In the genomic region with DNA sequence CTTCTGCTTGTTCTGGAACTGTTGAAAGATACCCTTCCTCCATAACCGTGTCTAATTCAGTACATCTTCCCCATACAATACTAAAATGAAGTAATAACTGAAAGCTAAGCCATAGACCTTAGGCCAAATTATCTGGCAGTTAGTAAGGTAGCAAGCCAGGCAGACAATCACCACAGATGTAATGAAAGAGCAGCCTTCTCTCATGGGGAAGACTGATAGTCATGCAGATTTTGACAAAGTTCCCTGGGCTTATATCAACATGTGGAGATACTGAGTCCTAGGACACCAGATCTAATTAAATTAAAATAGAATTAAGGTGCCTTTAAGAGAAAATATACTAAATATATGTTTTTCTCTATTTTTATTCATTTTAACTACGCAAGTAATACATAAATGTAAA, we compare ENCODE assay signal across 7 cellular contexts.
"Had no signal": no experiment of that assay in that cellular context is flagged by ENCODE, and none has a peak within 500 bp of the region (broad histone marks: within the 10 kb centered on the region; RNA-seq: fewer than 3 reads in every experiment).

No MANE protein-coding gene starts in this region.

- H3K4me3 ChIP-seq: GM23248, K562 had no signal

- H3K9ac ChIP-seq: GM23248 had no signal

- ATAC-seq: K562 had no signal

- DNase-seq: GM23248, H9, HCEC 1CT, IMR-90 had no signal

- FAIRE-seq: H1, HTR-8/SVneo, K562 had no signal

- H3K27ac ChIP-seq: GM23248 had no signal

- H2AFZ ChIP-seq: GM23248 had no signal
